30 cellular contexts compared by ENCODE assay signal in the genomic region with DNA sequence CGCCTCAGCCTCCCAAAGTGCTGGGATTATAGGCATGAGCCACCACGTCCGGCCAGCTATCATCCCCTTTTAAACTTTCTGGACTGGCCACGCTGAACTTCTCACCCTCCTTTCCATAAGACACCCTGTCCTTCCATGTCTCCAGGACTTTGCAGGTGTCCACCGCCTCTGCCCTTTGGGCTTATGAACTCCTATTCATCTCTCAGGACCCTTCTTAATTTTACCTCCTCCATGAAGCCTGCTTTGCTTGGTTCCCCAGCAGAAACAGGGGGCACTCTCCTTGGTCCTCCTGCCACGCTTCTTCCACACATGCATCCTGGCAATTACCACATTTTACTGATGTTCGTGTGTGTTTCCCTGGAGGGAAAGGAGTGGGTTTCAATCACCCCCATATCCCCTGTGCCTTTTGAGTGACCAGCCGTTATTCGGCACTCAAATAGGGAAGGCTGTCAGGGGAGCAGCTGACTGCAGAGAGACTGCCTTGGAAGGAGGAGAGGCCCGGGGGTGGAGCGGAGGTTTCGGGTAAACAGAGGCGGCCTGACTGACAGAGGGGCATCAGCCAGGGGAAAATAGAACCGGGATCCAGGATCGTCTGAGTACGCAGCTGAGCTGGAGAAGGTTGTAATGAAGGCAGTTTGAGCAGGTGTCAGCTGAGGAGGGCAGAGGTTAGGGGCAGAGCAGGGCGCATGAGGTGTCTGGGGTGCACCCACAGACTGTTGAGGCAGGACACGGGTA.
"Had no signal": no experiment of that assay in that cellular context is flagged by ENCODE, and none has a peak within 500 bp of the region (broad histone marks: within the 10 kb centered on the region; RNA-seq: fewer than 3 reads in every experiment).

No MANE protein-coding gene starts in this region.

- DNase-seq: activated CD4-positive, alpha-beta T cell treated with anti-CD3 and anti-CD28 coated beads for 1 hour; activated CD8-positive, alpha-beta T cell treated with anti-CD3 and anti-CD28 coated beads, Interleukin-2, amount 10 ng/mL, durations not matched to agents 7 days and 5 days; activated effector memory CD4-positive, alpha-beta T cell treated with Interleukin-2 at 50 U/mL for 16 hours; activated naive CD4-positive, alpha-beta T cell treated with anti-CD3 and anti-CD28 coated beads for 36 hours; activated naive CD8-positive, alpha-beta T cell treated with anti-CD3 and anti-CD28 coated beads, Interleukin-2, amount 10 ng/mL, durations not matched to agents 7 days and 5 days; cortex of kidney; effector memory CD8-positive, alpha-beta T cell; erythroblast; left cardiac atrium; left ventricle myocardium superior; nucleus accumbens; retina; sigmoid colon; small intestine; stimulated activated CD4-positive, alpha-beta T cell treated with anti-CD3 and anti-CD28 coated beads, Interleukin-4, amount 100 ng/mL, for 24 hours; T1000 had no signal

- H3K27ac ChIP-seq: ascending aorta, tibial nerve had no signal

- H3K9me3 ChIP-seq: ascending aorta, gastroesophageal sphincter, mucosa of descending colon, pancreas, prostate gland, sigmoid colon, suprapubic skin, tibial nerve had no signal

- H3K4me3 ChIP-seq: ascending aorta, gastroesophageal sphincter, hepatocyte, mucosa of descending colon, pancreas, prostate gland, sigmoid colon, suprapubic skin, tibial nerve had no signal

- H3K79me2 ChIP-seq: hepatocyte had no signal

- H3K27me3 Mint-ChIP-seq: effector memory CD8-positive, alpha-beta T cell; stimulated activated naive CD8-positive, alpha-beta T cell treated with anti-CD3 and anti-CD28 coated beads, Interleukin-15, Interleukin-2, amounts not matched to agents 100 ng/mL and 50 ng/mL, for 24 hours had no signal

- H3K4me2 ChIP-seq: hepatocyte had no signal

- H3K36me3 Mint-ChIP-seq: activated naive CD8-positive, alpha-beta T cell treated with anti-CD3 and anti-CD28 coated beads, Interleukin-2, amount 10 ng/mL, durations not matched to agents 7 days and 5 days; brain; stimulated activated effector memory CD8-positive, alpha-beta T cell treated with anti-CD3 and anti-CD28 coated beads, Interleukin-12 subunit alpha, Interleukin-12 subunit beta, amount 100 ng/mL, for 72 hours had no signal

- H2AFZ ChIP-seq: hepatocyte had no signal

- H3K9me3 Mint-ChIP-seq: activated naive CD4-positive, alpha-beta T cell treated with anti-CD3 and anti-CD28 coated beads for 36 hours; activated naive CD8-positive, alpha-beta T cell treated with anti-CD3 and anti-CD28 coated beads, Interleukin-2, amount 10 ng/mL, durations not matched to agents 7 days and 5 days; brain; effector memory CD8-positive, alpha-beta T cell; nephron; stimulated activated effector memory CD8-positive, alpha-beta T cell treated with anti-CD3 and anti-CD28 coated beads, Interleukin-12 subunit alpha, Interleukin-12 subunit beta, amount 100 ng/mL, for 72 hours; stimulated activated naive CD8-positive, alpha-beta T cell treated with anti-CD3 and anti-CD28 coated beads, Interleukin-15, Interleukin-2, amounts not matched to agents 100 ng/mL and 50 ng/mL, for 24 hours; T-helper 1 cell treated with Interleukin-12 subunit alpha and Interleukin-12 subunit beta and Interleukin-4 antibody, amounts not matched to agents 30 μg/mL and 1 μg/mL, for 36 hours had no signal

- H3K27me3 ChIP-seq: ascending aorta, gastroesophageal sphincter, hepatocyte, pancreas, sigmoid colon, suprapubic skin, tibial nerve had no signal

- H3K4me3 Mint-ChIP-seq: activated CD8-positive, alpha-beta T cell treated with anti-CD3 and anti-CD28 coated beads, Interleukin-2, amount 10 ng/mL, durations not matched to agents 7 days and 5 days; activated naive CD4-positive, alpha-beta T cell treated with anti-CD3 and anti-CD28 coated beads for 36 hours; activated naive CD8-positive, alpha-beta T cell treated with anti-CD3 and anti-CD28 coated beads, Interleukin-2, amount 10 ng/mL, durations not matched to agents 7 days and 5 days; brain; effector memory CD8-positive, alpha-beta T cell; nephron; stimulated activated effector memory CD8-positive, alpha-beta T cell treated with anti-CD3 and anti-CD28 coated beads, Interleukin-12 subunit alpha, Interleukin-12 subunit beta, amount 100 ng/mL, for 72 hours; stimulated activated naive CD8-positive, alpha-beta T cell treated with anti-CD3 and anti-CD28 coated beads, Interleukin-15, Interleukin-2, amounts not matched to agents 100 ng/mL and 50 ng/mL, for 24 hours; T-helper 1 cell treated with Interleukin-12 subunit alpha and Interleukin-12 subunit beta and Interleukin-4 antibody, amounts not matched to agents 30 μg/mL and 1 μg/mL, for 36 hours had no signal

- H3K36me3 ChIP-seq: ascending aorta, gastroesophageal sphincter, pancreas, prostate gland, sigmoid colon, suprapubic skin, tibial nerve had no signal

- H3K27ac Mint-ChIP-seq: activated CD8-positive, alpha-beta T cell treated with anti-CD3 and anti-CD28 coated beads, Interleukin-2, amount 10 ng/mL, durations not matched to agents 7 days and 5 days; activated naive CD4-positive, alpha-beta T cell treated with anti-CD3 and anti-CD28 coated beads for 36 hours; activated naive CD8-positive, alpha-beta T cell treated with anti-CD3 and anti-CD28 coated beads, Interleukin-2, amount 10 ng/mL, durations not matched to agents 7 days and 5 days; effector memory CD8-positive, alpha-beta T cell; nephron; stimulated activated effector memory CD8-positive, alpha-beta T cell treated with anti-CD3 and anti-CD28 coated beads, Interleukin-12 subunit alpha, Interleukin-12 subunit beta, amount 100 ng/mL, for 72 hours; stimulated activated naive CD8-positive, alpha-beta T cell treated with anti-CD3 and anti-CD28 coated beads, Interleukin-15, Interleukin-2, amounts not matched to agents 100 ng/mL and 50 ng/mL, for 24 hours; T-helper 1 cell treated with Interleukin-12 subunit alpha and Interleukin-12 subunit beta and Interleukin-4 antibody, amounts not matched to agents 30 μg/mL and 1 μg/mL, for 36 hours had no signal

- FAIRE-seq: keratinocyte, pancreas, small intestine had no signal

- ATAC-seq: activated CD8-positive, alpha-beta T cell treated with anti-CD3 and anti-CD28 coated beads, Interleukin-2, amount 10 ng/mL, durations not matched to agents 7 days and 5 days; effector memory CD8-positive, alpha-beta T cell; gastroesophageal sphincter; left cardiac atrium; left ventricle myocardium superior; pancreas; stimulated activated effector memory CD8-positive, alpha-beta T cell treated with anti-CD3 and anti-CD28 coated beads, Interleukin-12 subunit alpha, Interleukin-12 subunit beta, amount 100 ng/mL, for 72 hours had no signal
